11 cellular contexts compared by ENCODE assay signal in the genomic region with DNA sequence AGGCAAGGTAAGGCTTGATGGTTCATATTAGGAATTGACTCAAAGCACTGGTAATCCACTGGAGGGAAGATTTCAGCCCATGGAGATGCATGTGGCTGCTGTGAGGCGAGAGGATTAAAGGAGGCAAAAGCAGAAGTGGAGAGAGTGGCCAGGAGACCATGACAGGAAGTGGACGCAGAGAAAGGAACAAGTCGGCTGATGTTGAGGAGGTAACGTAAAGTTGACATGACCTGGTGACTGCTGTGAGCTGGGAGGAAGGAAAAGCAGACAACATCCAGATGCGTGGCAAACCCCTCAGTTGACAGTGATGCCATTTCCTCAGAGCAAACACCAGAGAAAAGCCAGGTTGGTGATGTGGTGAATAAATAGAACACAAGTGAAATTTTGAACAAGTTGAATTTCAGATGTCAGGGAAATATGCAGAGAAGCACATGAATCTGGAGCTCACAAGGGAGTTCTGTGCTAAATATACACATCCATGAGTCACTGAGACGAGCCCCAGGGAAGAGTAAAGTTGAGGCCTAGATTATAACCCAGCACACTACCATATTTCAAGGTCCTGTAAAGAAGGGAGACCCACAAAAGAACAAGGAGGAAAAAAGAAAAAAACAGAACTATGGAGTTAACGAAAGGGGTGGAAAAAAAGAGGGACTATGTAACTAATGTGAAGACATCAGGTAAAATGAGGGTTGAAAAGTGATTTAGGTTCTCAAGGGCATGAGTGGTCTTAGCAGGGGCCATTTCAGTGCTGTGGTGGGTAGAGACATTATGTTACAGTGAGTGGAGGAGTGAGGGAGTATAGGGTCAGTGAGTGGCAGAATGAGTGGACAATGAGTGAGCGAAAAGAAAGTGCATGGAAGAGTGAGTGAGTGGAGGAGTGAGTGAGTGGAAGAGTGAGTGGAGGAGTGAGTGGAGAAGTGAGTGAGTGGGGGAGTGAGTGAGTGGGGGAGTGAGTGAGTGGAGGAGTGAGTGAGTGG.
DNase-seq lines count a peak whose midpoint lies in the region; ATAC-seq and TF ChIP-seq lines count a peak whose summit lies in the region.
"Had no signal": no experiment of that assay in that cellular context is flagged by ENCODE, and none has a peak within 500 bp of the region (broad histone marks: within the 10 kb centered on the region; RNA-seq: fewer than 3 reads in every experiment).

No MANE protein-coding gene starts in this region.

- H4K20me1 ChIP-seq in BLaER1 = no peaks in the 10 kb centered on the region

- no peak for TF ChIP-seq CTCF in GM20000 (IDR thresholded peaks at IDR 0.05; ENCODE audit: extremely low read depth, missing control alignments)

- H3K9ac ChIP-seq in BLaER1 = no peak overlapping the region

- peak overlapping the region; percentile 72 for H3K4me2 ChIP-seq in BLaER1

- no peaks in the 10 kb centered on the region for H3K9me3 ChIP-seq in BLaER1

- H3K4me1 ChIP-seq in BLaER1 = peaks cover 46% of the 10 kb centered on the region

- no peaks in the 10 kb centered on the region for H3K36me3 ChIP-seq in BLaER1
- H3K36me3 ChIP-seq: cardiac muscle cell had no signal

- peak overlapping the region; percentile 45 for H3K27ac ChIP-seq in BLaER1
- H3K27ac ChIP-seq: cardiac muscle cell had no signal

- peak; percentile 0 for DNase-seq in cerebellar cortex (ENCODE audit: low spot score)
- DNase-seq in mucosa of gallbladder (ENCODE audit: low spot score) = no peak
- DNase-seq in hepatic stellate cell (ENCODE audit: low spot score) = no peak
- DNase-seq in GM20000 (ENCODE audit: low spot score) = no peak
- DNase-seq: activated CD4-positive, alpha-beta T cell treated with anti-CD3 and anti-CD28 coated beads for 48 hours; NCI-H2081 had no signal

- no peak overlapping the region for H3K4me3 ChIP-seq in BLaER1
- H3K4me3 ChIP-seq: cardiac muscle cell had no signal

- H3K27me3 ChIP-seq in BLaER1 = no peaks in the 10 kb centered on the region
- H3K27me3 ChIP-seq: cardiac muscle cell had no signal

- ATAC-seq in GM21367 (IDR thresholded peaks at IDR 0.05; ENCODE audit: unreplicated experiment) (peak; percentile 67), HG03521 (IDR thresholded peaks at IDR 0.05; ENCODE audit: unreplicated experiment) (peak; percentile 48), HG03280 (IDR thresholded peaks at IDR 0.05; ENCODE audit: unreplicated experiment) (no peak)
